ENCODE assay signal across 8 cellular contexts in genomic region chr6:99568103-99568933, GRCh38. TPM values are rescaled to one million over a fixed set of nuclear protein-coding genes. Genes with fewer than 3 reads are reported as not detected.
DNase-seq lines count a peak whose midpoint lies in the region; ATAC-seq and TF ChIP-seq lines count a peak whose summit lies in the region.

Gene CCNC (minus strand): TSS chr6:99568660. CDS start chr6:99568527, 133 bp downstream.

- TF ChIP-seq CTCF in AG09319 (IDR thresholded peaks at IDR 0.05; ENCODE audit: low read depth, low read length): no peak
- peak; percentile 17 for TF ChIP-seq CTCF in chondrocyte (IDR thresholded peaks at IDR 0.05)
- no peak for TF ChIP-seq CTCF in kidney epithelial cell (IDR thresholded peaks at IDR 0.05; ENCODE audit: insufficient read depth, low read length, poor library complexity, severe bottlenecking)

- H3K27me3 Mint-ChIP-seq in chondrocyte (ENCODE audit: low read depth): no peaks in the 10 kb centered on the region

- peaks cover 5% of the 10 kb centered on the region for H3K36me3 Mint-ChIP-seq in chondrocyte (ENCODE audit: low read depth)

- H3K9me3 Mint-ChIP-seq in chondrocyte (ENCODE audit: low read depth): peaks cover 2% of the 10 kb centered on the region

- no peaks in the 10 kb centered on the region for H3K27me3 ChIP-seq in kidney epithelial cell (ENCODE audit: control insufficient read depth, insufficient read depth, low read length)

- peak; percentile 99 for ATAC-seq in GM19025 (IDR thresholded peaks at IDR 0.05; ENCODE audit: low read depth, unreplicated experiment)
- peak; percentile 97 for ATAC-seq in HG03342 (IDR thresholded peaks at IDR 0.05; ENCODE audit: unreplicated experiment)

- peak within 1 kb of the TSS; percentile 97 for H3K27ac Mint-ChIP-seq in chondrocyte (ENCODE audit: unreplicated experiment)

- DNase-seq in AG09319 (ENCODE audit: extremely low read depth, low read depth): peak; percentile 92
- peak; percentile 93 for DNase-seq in NCI-H446 treated with DMSO at 0.1 percent for 48 hours (lab: John Stamatoyannopoulos, UW)
- DNase-seq in activated CD4-positive, alpha-beta T cell treated with anti-CD3 and anti-CD28 coated beads for 24 hours (ENCODE audit: low read depth in 2 of 2): peak; percentile 80
- peak; percentile 99 for DNase-seq in chondrocyte (ENCODE audit: low spot score)
- peak; percentile 69 for DNase-seq in kidney epithelial cell (ENCODE audit: low read depth)
- peak; percentile 87 to 91 for DNase-seq in stimulated activated CD4-positive, alpha-beta T cell treated with anti-CD3 and anti-CD28 coated beads, Interleukin-15, amount 100 ng/mL, for 48 hours (ENCODE audit: low read depth in 2 of 2)

- peak within 1 kb of the TSS; percentile 99 for H3K4me3 ChIP-seq in kidney epithelial cell (ENCODE audit: low read depth, low read length)

- peak within 1 kb of the TSS; percentile 98 for H3K4me3 Mint-ChIP-seq in chondrocyte (ENCODE audit: unreplicated experiment)

- no peaks in the 10 kb centered on the region for H3K36me3 ChIP-seq in kidney epithelial cell (ENCODE audit: control insufficient read depth, insufficient read depth, low read length)

- peaks cover 28% of the 10 kb centered on the region for H3K4me1 Mint-ChIP-seq in chondrocyte (ENCODE audit: low read depth)

RNA-seq across cellular contexts. Expression of gene CCNC, which starts in this region (rescaled TPM):
- 35.0 to 45.0 TPM (median 35.5 TPM) in 3 replicates for total RNA-seq in chondrocyte
- 69.8 and 85.9 TPM in 2 replicates for total RNA-seq in kidney epithelial cell

Comparison
In these comparisons a context has a peak if more than half of its experiments do, and no peak if none do; other contexts are left out.
1. Peak in every context shown above with its lines: DNase-seq, ATAC-seq and H3K4me3 ChIP-seq.